10 cellular contexts compared by ENCODE assay signal in the genomic region with DNA sequence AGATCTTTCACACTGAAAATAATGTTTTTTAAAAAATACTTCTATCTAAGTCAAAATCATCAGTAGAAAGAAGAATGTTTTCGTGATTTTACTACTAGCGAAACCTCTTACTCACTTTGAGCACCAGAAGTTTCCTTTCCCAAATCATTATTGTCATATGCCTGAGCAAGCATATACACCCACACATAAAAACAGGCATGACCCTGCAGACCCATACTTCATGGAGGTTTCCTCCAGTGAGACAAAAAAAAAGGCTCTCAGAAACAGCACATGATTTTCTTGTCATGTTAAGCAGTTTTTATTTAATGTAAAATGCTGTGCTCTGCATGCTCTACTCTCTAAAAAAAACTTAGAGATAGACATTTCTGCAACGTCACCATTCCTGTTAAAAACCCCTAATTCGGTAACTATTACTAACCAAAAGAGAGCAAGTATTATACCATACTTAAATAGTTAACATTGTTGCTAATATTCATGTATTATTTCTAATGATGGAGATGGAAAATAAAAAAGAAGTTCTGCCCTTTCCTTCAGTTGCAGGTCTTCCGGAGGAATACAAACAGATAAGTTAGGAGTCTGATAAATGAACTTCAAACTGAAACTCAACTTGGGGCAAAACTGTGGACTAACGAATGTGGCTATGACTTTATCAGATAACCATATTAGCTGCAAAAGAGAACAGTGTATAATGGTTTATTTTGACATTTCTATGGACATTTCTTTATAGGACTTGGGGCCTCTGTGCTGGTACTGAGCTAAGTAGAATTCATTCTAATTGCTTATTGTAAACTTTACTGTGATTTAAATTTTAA. TPM values are rescaled to one million over a fixed set of nuclear protein-coding genes. Genes with fewer than 3 reads are reported as not detected.
DNase-seq lines count a peak whose midpoint lies in the region; ATAC-seq and TF ChIP-seq lines count a peak whose summit lies in the region.
"Had no signal": no experiment of that assay in that cellular context is flagged by ENCODE, and none has a peak within 500 bp of the region (broad histone marks: within the 10 kb centered on the region; RNA-seq: fewer than 3 reads in every experiment).

No MANE protein-coding gene starts in this region.

- H3K9me3 Mint-ChIP-seq in activated naive CD4-positive, alpha-beta T cell treated with anti-CD3 and anti-CD28 coated beads, Interleukin-2, amount 50 U/mL, for 72 hours: peaks cover 16 to 24% of the 10 kb centered on the region in 2 donors
- peaks cover 11% of the 10 kb centered on the region for H3K9me3 Mint-ChIP-seq in progenitor cell of endocrine pancreas (ENCODE audit: low read depth)

- peaks cover 20 to 41% of the 10 kb centered on the region in 2 donors for H3K36me3 Mint-ChIP-seq in activated naive CD4-positive, alpha-beta T cell treated with anti-CD3 and anti-CD28 coated beads, Interleukin-2, amount 50 U/mL, for 72 hours
- no peaks in the 10 kb centered on the region for H3K36me3 Mint-ChIP-seq in progenitor cell of endocrine pancreas (ENCODE audit: insufficient read depth)

- peak; percentile 18 to 40 for DNase-seq in AML-193 (lab: John Stamatoyannopoulos, UW)
- no peak for DNase-seq in activated naive CD4-positive, alpha-beta T cell treated with anti-CD3 and anti-CD28 coated beads, Interleukin-2, amount 50 U/mL, for 72 hours (ENCODE audit: low spot score in 2 of 2)
- no peak for DNase-seq in cerebellum (ENCODE audit: low spot score)
- DNase-seq in medulla oblongata (ENCODE audit: extremely low spot score): no peak
- no peak for DNase-seq in progenitor cell of endocrine pancreas (ENCODE audit: low spot score, unreplicated experiment)
- DNase-seq: C1 segment of cervical spinal cord; stimulated activated CD8-positive, alpha-beta memory T cell treated with anti-CD3 and anti-CD28 coated beads, Interleukin-4, amount 100 ng/mL, for 48 hours had no signal

- H3K27me3 Mint-ChIP-seq in progenitor cell of endocrine pancreas: no peaks in the 10 kb centered on the region

- H3K27ac Mint-ChIP-seq in activated naive CD4-positive, alpha-beta T cell treated with anti-CD3 and anti-CD28 coated beads, Interleukin-2, amount 50 U/mL, for 72 hours: peak overlapping the region in 1 of 2 donors; percentile 68
- H3K27ac Mint-ChIP-seq in progenitor cell of endocrine pancreas: no peak overlapping the region

- no peak overlapping the region for H3K4me3 Mint-ChIP-seq in progenitor cell of endocrine pancreas (ENCODE audit: low read depth)

- no peak for TF ChIP-seq CTCF in progenitor cell of endocrine pancreas (IDR thresholded peaks at IDR 0.05; ENCODE audit: unreplicated experiment)

- H3K4me1 Mint-ChIP-seq in progenitor cell of endocrine pancreas (ENCODE audit: low read depth): no peaks in the 10 kb centered on the region

- ATAC-seq in GM18861 (IDR thresholded peaks at IDR 0.05; ENCODE audit: unreplicated experiment) (peak; percentile 75), HG03060 (IDR thresholded peaks at IDR 0.05; ENCODE audit: low read depth, unreplicated experiment) (peak; percentile 58), GM19467 (IDR thresholded peaks at IDR 0.05; ENCODE audit: unreplicated experiment) (no peak)
- peak; percentile 91 to 99 for ATAC-seq in activated naive CD4-positive, alpha-beta T cell treated with anti-CD3 and anti-CD28 coated beads, Interleukin-2, amount 50 U/mL, for 72 hours

RNA-seq across cellular contexts. Expression of a gene that starts 15.9 kb away (rescaled TPM):
- 1 to 10 TPM; 2.4 to 3.5 TPM for total RNA-seq in activated naive CD4-positive, alpha-beta T cell treated with anti-CD3 and anti-CD28 coated beads, Interleukin-2, amount 50 U/mL, for 72 hours
- total RNA-seq in cerebellum (0.64 TPM), progenitor cell of endocrine pancreas (0.13 TPM in 1 of 2 replicates, not detected in the other)

RNA-seq across cellular contexts. Expression of a gene that starts 31.8 kb away (rescaled TPM):
- 10 to 100 TPM; 21.6 to 30.8 TPM for total RNA-seq in activated naive CD4-positive, alpha-beta T cell treated with anti-CD3 and anti-CD28 coated beads, Interleukin-2, amount 50 U/mL, for 72 hours
- total RNA-seq in cerebellum (19.2 TPM), progenitor cell of endocrine pancreas (17.2 and 25.2 TPM in 2 replicates)

Comparison
In these comparisons a context has a peak if more than half of its experiments do, and no peak if none do; other contexts are left out.
1. DNase-seq: peak in AML-193 (2 of 2); none in activated naive CD4-positive, alpha-beta T cell treated with anti-CD3 and anti-CD28 coated beads, Interleukin-2, amount 50 U/mL, for 72 hours (0 of 2), cerebellum (single experiment), medulla oblongata (single experiment) and progenitor cell of endocrine pancreas (single experiment).